14 cellular contexts compared by ENCODE assay signal in the genomic region with DNA sequence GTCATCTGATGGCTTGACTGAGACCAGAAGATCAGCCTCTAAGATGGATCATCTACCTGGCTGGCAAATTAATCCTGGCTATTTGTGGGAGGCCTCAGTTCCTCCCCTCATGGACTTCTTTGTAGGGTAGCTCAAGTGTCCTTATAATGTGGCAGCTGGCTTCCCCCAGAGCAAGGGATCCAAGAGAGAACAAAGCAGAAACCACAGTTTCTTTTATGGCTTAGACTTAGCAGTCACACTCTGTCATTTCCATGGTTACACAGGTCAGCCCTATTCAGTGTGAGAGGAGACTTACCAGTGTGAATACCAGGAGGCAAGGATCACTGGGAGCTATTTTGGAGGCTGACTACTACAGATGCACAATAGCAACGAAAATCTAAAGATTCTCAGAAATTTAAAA. TPM values are rescaled to one million over a fixed set of nuclear protein-coding genes. Genes with fewer than 3 reads are reported as not detected.
DNase-seq lines count a peak whose midpoint lies in the region; ATAC-seq, FAIRE-seq and TF ChIP-seq lines count a peak whose summit lies in the region.
"Had no signal": no experiment of that assay in that cellular context is flagged by ENCODE, and none has a peak within 500 bp of the region (broad histone marks: within the 10 kb centered on the region; RNA-seq: fewer than 3 reads in every experiment).

No MANE protein-coding gene starts in this region.

- H3K27ac ChIP-seq in mesendoderm (ENCODE audit: low read depth, low read length) (no peak overlapping the region), kidney (ENCODE audit: low read depth in 2 of 2, low read length in 2 of 2) (no peak overlapping the region)
- H3K27ac ChIP-seq: right atrium auricular region, RWPE1, stomach had no signal

- H3K4me3 ChIP-seq in mesendoderm (ENCODE audit: low read length), result no peak overlapping the region
- no peak overlapping the region for H3K4me3 ChIP-seq in kidney (ENCODE audit: low read length in 2 of 2)
- H3K4me3 ChIP-seq: right atrium auricular region, stomach had no signal

- no peaks in the 10 kb centered on the region for H3K27me3 ChIP-seq in mesendoderm (ENCODE audit: insufficient read depth, low read length, poor library complexity)
- H3K27me3 ChIP-seq: right atrium auricular region, stomach had no signal

- peak; percentile 70 for DNase-seq in NCI-H69 (lab: John Stamatoyannopoulos, UW)
- peak; percentile 81 for DNase-seq in mesendoderm
- DNase-seq in kidney, result no peak
- DNase-seq in mucosa of gallbladder (ENCODE audit: low spot score), result no peak
- DNase-seq in NCI-H2171 treated with DMSO at 0.1 percent for 48 hours (lab: John Stamatoyannopoulos, UW), result no peak
- DNase-seq: CD4-positive, CD25-positive, alpha-beta regulatory T cell; cortex of kidney; midbrain; stomach; T-helper 9 cell had no signal

- intact Hi-C loops in kidney (cut with DNase I), result no loop called here

- no peaks in the 10 kb centered on the region for H3K79me1 ChIP-seq in mesendoderm (ENCODE audit: low read length)

- no peak overlapping the region for H2BK120ac ChIP-seq in mesendoderm (ENCODE audit: low read depth, low read length)

- H3K79me2 ChIP-seq in mesendoderm (ENCODE audit: control insufficient read depth, insufficient read depth, low read length), result no peaks in the 10 kb centered on the region

- H4K8ac ChIP-seq in mesendoderm (ENCODE audit: low read depth, low read length), result no peak overlapping the region

- no peak overlapping the region for H3K4me2 ChIP-seq in mesendoderm (ENCODE audit: low read length)

- no peaks in the 10 kb centered on the region for H3K9me3 ChIP-seq in kidney (ENCODE audit: control insufficient read depth in 1 of 2, low read length in 2 of 2)
- H3K9me3 ChIP-seq: right atrium auricular region, stomach had no signal

- no peak overlapping the region for H2BK15ac ChIP-seq in mesendoderm (replicated peaks; ENCODE audit: low read depth)

- H3K36me3 ChIP-seq in mesendoderm (ENCODE audit: control insufficient read depth, insufficient read depth, low read length) (no peaks in the 10 kb centered on the region), kidney (ENCODE audit: control insufficient read depth in 1 of 2, insufficient read depth in 2 of 2, low read length in 2 of 2) (no peaks in the 10 kb centered on the region)
- H3K36me3 ChIP-seq: right atrium auricular region, stomach had no signal

- WGBS in mesendoderm (ENCODE audit: extremely low coverage, insufficient coverage, low lambda C conversion rate), result no CpG with 5 or more reads among the region's 1 CpG

- FAIRE-seq in kidney (lab: Jason Lieb, UNC), result no peak

- H2BK5ac ChIP-seq in mesendoderm (ENCODE audit: low read length), result no peak overlapping the region

- H3K56ac ChIP-seq in mesendoderm (ENCODE audit: low read length), result peak overlapping the region; percentile 10

- H3K23ac ChIP-seq in mesendoderm (ENCODE audit: low read length), result no peak overlapping the region

- no peak overlapping the region for H3K4ac ChIP-seq in mesendoderm (ENCODE audit: low read depth, low read length)

- H3K4me1 ChIP-seq in mesendoderm (ENCODE audit: control insufficient read depth, low read depth, low read length) (peaks cover 4% of the 10 kb centered on the region), kidney (ENCODE audit: control insufficient read depth in 1 of 2, insufficient read depth in 1 of 2, low read depth in 1 of 2, low read length in 2 of 2) (no peaks in the 10 kb centered on the region)
- H3K4me1 ChIP-seq: right atrium auricular region, stomach had no signal

- no peak overlapping the region for H3K9ac ChIP-seq in mesendoderm (ENCODE audit: low read length)
- no peak overlapping the region for H3K9ac ChIP-seq in kidney (ENCODE audit: low read length in 2 of 2)

- H3K18ac ChIP-seq in mesendoderm (ENCODE audit: low read length), result no peak overlapping the region

- peak; percentile 28 for ATAC-seq in GM18858 (IDR thresholded peaks at IDR 0.05; ENCODE audit: unreplicated experiment)
- peak; percentile 35 for ATAC-seq in HG03045 (IDR thresholded peaks at IDR 0.05; ENCODE audit: unreplicated experiment)

- no peak overlapping the region for H4K5ac ChIP-seq in mesendoderm (ENCODE audit: low read length)

- no peak overlapping the region for H2AK5ac ChIP-seq in mesendoderm (ENCODE audit: low read length)

- no peak for TF ChIP-seq CTCF in kidney (IDR thresholded peaks at IDR 0.05; ENCODE audit: borderline replicate concordance, extremely low read depth, insufficient read depth)

RNA-seq across cellular contexts. Expression of gene ARL14, which starts 15.3 kb away (rescaled TPM):
- 0.15 TPM for polyA plus RNA-seq in mesendoderm (2013, experiment 1 of 2)
- 0.14 TPM for polyA plus RNA-seq in mesendoderm (2013, experiment 2 of 2)
- total RNA-seq in kidney (0.31 TPM), mucosa of gallbladder (18.5 TPM)
- polyA plus RNA-seq in kidney (ENCODE audit: insufficient read depth, low read depth, low replicate concordance), result not detected
- total RNA-seq: CD4-positive, CD25-positive, alpha-beta regulatory T cell; right atrium auricular region had no signal
- polyA plus RNA-seq: CD4-positive, CD25-positive, alpha-beta regulatory T cell had no signal

Comparison
In these comparisons a context has a peak if more than half of its experiments do, and no peak if none do; other contexts are left out.
1. DNase-seq: peak in NCI-H69 (single experiment) and mesendoderm (single experiment); none in kidney (single experiment), mucosa of gallbladder (single experiment) and NCI-H2171 treated with DMSO at 0.1 percent for 48 hours (single experiment).
2. RNA of gene ARL14, which starts 15.3 kb away (total RNA-seq): 18.5 TPM in mucosa of gallbladder (single experiment); 0.31 TPM in kidney (single experiment); every median in the first group is over 10 times any median in the second.